8 cellular contexts compared by ENCODE assay signal in the genomic region with DNA sequence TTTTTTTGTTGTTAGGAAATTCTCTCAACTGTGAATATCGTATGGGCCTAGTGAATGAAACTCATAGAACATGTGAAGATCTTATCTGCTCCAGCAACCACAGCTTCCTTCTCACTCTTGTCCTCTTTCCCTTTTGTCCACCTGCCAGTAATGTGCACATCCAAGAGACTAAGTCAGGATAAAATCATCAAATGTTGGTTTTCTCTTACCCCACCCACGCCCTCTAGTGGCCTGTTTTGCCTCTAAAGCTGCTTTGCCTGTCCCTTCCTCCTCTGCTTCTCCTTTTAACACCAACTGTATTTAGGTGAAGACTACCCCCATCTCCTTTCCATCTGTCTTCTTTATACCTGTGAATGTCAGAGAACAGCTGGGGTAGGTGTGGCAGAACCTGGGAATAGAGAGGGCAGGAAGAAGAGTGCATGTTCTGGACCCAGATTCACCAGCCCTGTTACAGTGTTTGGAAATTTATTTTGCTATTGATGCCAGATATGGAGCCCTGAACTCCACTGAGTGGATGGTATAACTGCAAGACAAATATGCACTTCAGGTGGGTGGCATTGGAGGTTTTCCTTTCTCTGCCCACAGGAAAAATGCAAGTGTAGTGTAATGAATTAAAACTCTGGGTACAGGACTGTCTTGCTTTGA. TPM values are rescaled to one million over a fixed set of nuclear protein-coding genes. Genes with fewer than 3 reads are reported as not detected.
A peak's percentile ranks its signal among the peaks of the same experiment; 100 is the strongest.
DNase-seq lines count a peak whose midpoint lies in the region; ATAC-seq and TF ChIP-seq lines count a peak whose summit lies in the region.

No MANE protein-coding gene starts in this region.

- H3K27me3 Mint-ChIP-seq in activated naive CD8-positive, alpha-beta T cell treated with anti-CD3 and anti-CD28 coated beads, Interleukin-2, amount 50 U/mL, for 24 hours, result no peaks in the 10 kb centered on the region

- intact Hi-C loops in left cardiac atrium (cut with DNase I), result loop anchor here in 1 of 2 donors (5.0 to 10.0 kb wide), 2 partner anchors 123 to 361 kb away; no protein-coding TSS in a partner anchor

- DNase-seq in GM12864 (ENCODE audit: low read depth) (no peak), NCI-H1105 (lab: John Stamatoyannopoulos, UW) (peak; percentile 64), T follicular helper cell (ENCODE audit: low read depth) (peak; percentile 66), left cardiac atrium (peak; percentile 85), retinal pigment epithelial cell (ENCODE audit: low read depth) (peak; percentile 12), NCI-H1048 (lab: John Stamatoyannopoulos, UW) (no peak)
- DNase-seq in activated naive CD8-positive, alpha-beta T cell treated with anti-CD3 and anti-CD28 coated beads, Interleukin-2, amount 50 U/mL, for 24 hours, result peak; percentile 83

- H3K4me1 Mint-ChIP-seq in activated naive CD8-positive, alpha-beta T cell treated with anti-CD3 and anti-CD28 coated beads, Interleukin-2, amount 50 U/mL, for 24 hours, result peaks cover 78% of the 10 kb centered on the region

- no peaks in the 10 kb centered on the region for H3K9me3 Mint-ChIP-seq in activated naive CD8-positive, alpha-beta T cell treated with anti-CD3 and anti-CD28 coated beads, Interleukin-2, amount 50 U/mL, for 24 hours

- H3K4me3 ChIP-seq in GM12864 (ENCODE audit: low read depth, low read length) (no peak overlapping the region), retinal pigment epithelial cell (ENCODE audit: low read length) (no peak overlapping the region)

- H3K4me3 Mint-ChIP-seq in activated naive CD8-positive, alpha-beta T cell treated with anti-CD3 and anti-CD28 coated beads, Interleukin-2, amount 50 U/mL, for 24 hours, result no peak overlapping the region

- H3K27ac Mint-ChIP-seq in activated naive CD8-positive, alpha-beta T cell treated with anti-CD3 and anti-CD28 coated beads, Interleukin-2, amount 50 U/mL, for 24 hours, result peak overlapping the region; percentile 46

- ATAC-seq in activated naive CD8-positive, alpha-beta T cell treated with anti-CD3 and anti-CD28 coated beads, Interleukin-2, amount 50 U/mL, for 24 hours, result no peak
- peak; percentile 60 to 75 for ATAC-seq in left cardiac atrium
- no peak for ATAC-seq in HG02870 (IDR thresholded peaks at IDR 0.05; ENCODE audit: unreplicated experiment)

- peaks cover 3% of the 10 kb centered on the region for H3K36me3 Mint-ChIP-seq in activated naive CD8-positive, alpha-beta T cell treated with anti-CD3 and anti-CD28 coated beads, Interleukin-2, amount 50 U/mL, for 24 hours (ENCODE audit: low read depth)

- peak; percentile 90 for TF ChIP-seq CTCF in GM12864 (IDR thresholded peaks at IDR 0.05; ENCODE audit: low read depth, low read length, missing control alignments)
- TF ChIP-seq CTCF in retinal pigment epithelial cell (conservative IDR thresholded peaks at IDR 0.05; ENCODE audit: low read depth, low read length), result peak; percentile 89

RNA-seq across cellular contexts. Expression of gene MGAT5, which starts 8.4 kb away (rescaled TPM):
- 100 to 1,000 TPM; 110 to 142 TPM for total RNA-seq in left cardiac atrium

Comparison
In these comparisons a context has a peak if more than half of its experiments do, and no peak if none do; other contexts are left out.
1. DNase-seq: peak in NCI-H1105 (single experiment), T follicular helper cell (single experiment), activated naive CD8-positive, alpha-beta T cell treated with anti-CD3 and anti-CD28 coated beads, Interleukin-2, amount 50 U/mL, for 24 hours (single experiment), left cardiac atrium (single experiment) and retinal pigment epithelial cell (single experiment); none in GM12864 (single experiment) and NCI-H1048 (single experiment).
2. ATAC-seq: peak in left cardiac atrium (2 of 2); none in activated naive CD8-positive, alpha-beta T cell treated with anti-CD3 and anti-CD28 coated beads, Interleukin-2, amount 50 U/mL, for 24 hours (single experiment) and HG02870 (single experiment).